9 cellular contexts compared by ENCODE assay signal in the genomic region with DNA sequence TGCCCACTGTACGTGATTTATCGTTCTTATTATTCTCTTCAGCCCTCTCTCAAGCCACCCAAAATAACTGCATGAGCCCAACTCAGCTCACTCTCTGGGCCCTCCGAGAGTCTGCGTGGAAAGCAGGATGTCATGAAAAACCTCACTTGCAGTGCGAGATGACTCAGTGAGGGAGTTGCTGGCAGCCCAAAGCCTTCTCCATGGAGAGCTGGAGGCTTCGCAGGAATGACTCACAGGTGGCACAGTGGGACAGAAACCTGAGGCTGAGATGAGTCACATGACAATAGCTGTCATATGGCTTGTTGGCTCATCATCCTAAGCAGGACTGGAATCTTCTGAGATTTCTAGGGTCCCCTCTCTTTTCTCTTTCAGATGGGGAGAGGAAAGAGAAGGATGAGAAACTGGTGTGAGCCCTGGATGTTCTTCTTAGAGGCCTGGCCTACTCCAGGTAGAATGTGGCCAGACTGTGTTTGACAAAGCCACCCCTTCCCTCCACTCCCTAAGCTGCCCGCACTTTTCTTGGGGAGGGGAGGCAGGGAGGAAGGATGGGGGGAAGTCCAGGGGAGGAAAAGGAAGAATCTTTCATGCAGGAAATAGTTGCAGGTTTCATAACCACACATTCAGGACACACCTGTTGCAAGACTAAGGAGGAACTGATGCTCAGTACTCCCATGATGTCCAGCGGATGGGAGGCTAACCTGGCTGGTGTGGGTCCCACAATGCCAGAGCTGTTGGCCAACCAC.
A peak's percentile ranks its signal among the peaks of the same experiment; 100 is the strongest.
DNase-seq lines count a peak whose midpoint lies in the region; ATAC-seq and TF ChIP-seq lines count a peak whose summit lies in the region.
"Had no signal": no experiment of that assay in that cellular context is flagged by ENCODE, and none has a peak within 500 bp of the region (broad histone marks: within the 10 kb centered on the region; RNA-seq: fewer than 3 reads in every experiment).

No MANE protein-coding gene starts in this region.

- no peaks in the 10 kb centered on the region for H3K4me1 ChIP-seq in psoas muscle
- no peaks in the 10 kb centered on the region for H3K4me1 ChIP-seq in CD4-positive, alpha-beta memory T cell (ENCODE audit: insufficient read depth, low read length)

- H3K9me3 ChIP-seq in psoas muscle = no peaks in the 10 kb centered on the region
- H3K9me3 ChIP-seq in CD4-positive, alpha-beta memory T cell (ENCODE audit: control insufficient read depth in 1 of 2, low read length in 2 of 2) = no peaks in the 10 kb centered on the region

- no peaks in the 10 kb centered on the region for H3K4me1 Mint-ChIP-seq in CD4-positive, alpha-beta memory T cell
- H3K4me1 Mint-ChIP-seq in T-cell = peaks cover 0 to 3% (median 2%) of the 10 kb centered on the region in 3 donors
- H3K4me1 Mint-ChIP-seq: central memory CD8-positive, alpha-beta T cell had no signal

- no peaks in the 10 kb centered on the region for H3K36me3 ChIP-seq in psoas muscle (ENCODE audit: insufficient read depth in 1 of 2, low read depth in 1 of 2)
- no peaks in the 10 kb centered on the region for H3K36me3 ChIP-seq in CD4-positive, alpha-beta memory T cell (ENCODE audit: insufficient read depth, low read length)

- peaks cover 1 to 6% of the 10 kb centered on the region in 2 donors for H3K27me3 Mint-ChIP-seq in CD4-positive, alpha-beta memory T cell
- peaks cover 3 to 18% of the 10 kb centered on the region in 2 donors for H3K27me3 Mint-ChIP-seq in T-cell

- CTCF ChIA-PET in CD4-positive, alpha-beta memory T cell (lab: Charles Lee; ENCODE audit: partially characterized antibody) = no interaction called here
- CTCF ChIA-PET in T-cell (lab: Charles Lee) = no interaction called here

- H3K27ac Mint-ChIP-seq in CD4-positive, alpha-beta memory T cell = no peak overlapping the region
- no peak overlapping the region for H3K27ac Mint-ChIP-seq in T-cell

- H3K4me3 Mint-ChIP-seq in CD4-positive, alpha-beta memory T cell = no peak overlapping the region
- no peak overlapping the region for H3K4me3 Mint-ChIP-seq in T-cell
- H3K4me3 Mint-ChIP-seq: central memory CD8-positive, alpha-beta T cell had no signal

- TF ChIP-seq CTCF in LNCaP clone FGC (IDR thresholded peaks at IDR 0.05; ENCODE audit: control insufficient read depth, extremely low read depth, insufficient read depth) (no peak), psoas muscle (IDR thresholded peaks at IDR 0.05) (no peak)

- POLR2A ChIA-PET in CD4-positive, alpha-beta memory T cell (lab: Charles Lee; ENCODE audit: partially characterized antibody) = no interaction called here
- POLR2A ChIA-PET in T-cell (lab: Charles Lee) = no interaction called here

- H3K9me3 Mint-ChIP-seq in CD4-positive, alpha-beta memory T cell = peaks cover 0 to 2% (median 0%) of the 10 kb centered on the region in 8 donors
- H3K9me3 Mint-ChIP-seq in T-cell = no peaks in the 10 kb centered on the region
- H3K9me3 Mint-ChIP-seq: central memory CD8-positive, alpha-beta T cell had no signal

- intact Hi-C loops in psoas muscle (cut with DNase I) = no loop called here
- intact Hi-C loops in CD4-positive, alpha-beta memory T cell (cut with micrococcal nuclease) = no loop called here

- H3K36me3 Mint-ChIP-seq in CD4-positive, alpha-beta memory T cell = no peaks in the 10 kb centered on the region
- H3K36me3 Mint-ChIP-seq in T-cell = no peaks in the 10 kb centered on the region

- no peak overlapping the region for H3K27ac ChIP-seq in psoas muscle
- H3K27ac ChIP-seq in CD4-positive, alpha-beta memory T cell (ENCODE audit: low read depth, low read length) = no peak overlapping the region

- WGBS in psoas muscle, 3 donors = 29 to 39% (median 36%) methylated on average over 8 of the region's 8 CpGs

- DNase-seq in COLO668 (lab: John Stamatoyannopoulos, UW; ENCODE audit: unreplicated experiment) = peak; percentile 42
- peak; percentile 19 for DNase-seq in LNCaP clone FGC (ENCODE audit: low read depth)
- DNase-seq in cerebellar cortex (ENCODE audit: low spot score) = peak; percentile 94
- DNase-seq in psoas muscle = peak; percentile 70 to 72
- DNase-seq in midbrain (lab: John Stamatoyannopoulos, UW) = no peak
- no peak for DNase-seq in CD4-positive, alpha-beta memory T cell
- no peak for DNase-seq in NCI-H524 (lab: John Stamatoyannopoulos, UW)
- no peak for DNase-seq in T-cell

- H3K4me3 ChIP-seq in LNCaP clone FGC (ENCODE audit: low read depth, low read length) = no peak overlapping the region
- no peak overlapping the region for H3K4me3 ChIP-seq in psoas muscle
- H3K4me3 ChIP-seq in CD4-positive, alpha-beta memory T cell (ENCODE audit: low read length in 2 of 2) = no peak overlapping the region

- peaks cover 0 to 3% (median 2%) of the 10 kb centered on the region in 3 donors for H3K27me3 ChIP-seq in psoas muscle (ENCODE audit: insufficient read depth in 3 of 3, low read length in 2 of 3)
- H3K27me3 ChIP-seq in CD4-positive, alpha-beta memory T cell (ENCODE audit: insufficient read depth, low read length) = no peaks in the 10 kb centered on the region

- ATAC-seq in psoas muscle = peak; percentile 89 to 96 (median 96)
- no peak for ATAC-seq in T-cell (replicated peaks in 1 of 4)

Comparison
In these comparisons a context has a peak if more than half of its experiments do, and no peak if none do; other contexts are left out.
1. DNase-seq: peak in COLO668 (single experiment), LNCaP clone FGC (single experiment), cerebellar cortex (single experiment) and psoas muscle (2 of 2); none in midbrain (single experiment), CD4-positive, alpha-beta memory T cell (0 of 5), NCI-H524 (0 of 2) and T-cell (0 of 34).
2. ATAC-seq: peak in psoas muscle (4 of 4); none in T-cell (0 of 4).